Comparison of ENCODE assay signal across 9 cellular contexts in the genomic region with DNA sequence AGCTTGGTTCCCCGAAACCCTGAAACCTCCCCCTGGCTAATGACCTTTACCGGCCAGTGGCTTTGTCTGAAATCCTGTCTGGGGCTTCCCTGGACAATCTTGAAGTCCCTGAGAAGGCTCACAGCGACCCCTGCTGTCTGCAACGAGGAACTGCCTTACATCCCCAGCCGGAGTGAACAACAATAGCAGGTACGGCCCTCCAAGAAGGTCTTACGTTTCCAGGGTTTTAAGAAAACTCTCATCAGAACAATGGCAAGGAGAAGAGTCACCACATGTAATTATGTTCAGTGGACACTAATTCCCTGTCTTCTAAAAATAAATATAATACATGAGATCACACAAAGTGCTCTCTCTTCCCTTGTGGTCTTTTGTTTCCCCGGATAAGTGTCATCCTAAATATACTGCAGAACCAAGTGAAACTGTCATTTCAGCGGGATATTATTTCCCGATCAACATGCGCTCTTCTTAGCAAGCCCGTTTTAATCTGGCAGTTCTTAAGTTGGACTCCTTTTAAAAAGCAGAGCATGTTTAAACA. TPM values are rescaled to one million over a fixed set of nuclear protein-coding genes. Genes with fewer than 3 reads are reported as not detected.
DNase-seq lines count a peak whose midpoint lies in the region; ATAC-seq, FAIRE-seq and TF ChIP-seq lines count a peak whose summit lies in the region.
"Had no signal": no experiment of that assay in that cellular context is flagged by ENCODE, and none has a peak within 500 bp of the region (broad histone marks: within the 10 kb centered on the region; RNA-seq: fewer than 3 reads in every experiment).

No MANE protein-coding gene starts in this region.

- no peak overlapping the region for H3K27ac ChIP-seq in gastroesophageal sphincter

- peaks cover 0 to 94% of the 10 kb centered on the region in 2 donors for H3K36me3 ChIP-seq in gastroesophageal sphincter

- 35 to 72% methylated on average over 6 to 10 of the region's 12 CpGs for WGBS in gastroesophageal sphincter (ENCODE audit: low coverage in 1 of 2), 2 donors

- TF ChIP-seq CTCF in gastroesophageal sphincter (IDR thresholded peaks at IDR 0.05), result peak in 3 of 4 experiments; percentile 52 to 87 (median 74)
- peak; percentile 94 for TF ChIP-seq CTCF in osteocyte (IDR thresholded peaks at IDR 0.05)

- H3K9me3 Mint-ChIP-seq in osteocyte (ENCODE audit: unreplicated experiment), result no peaks in the 10 kb centered on the region

- H3K4me1 Mint-ChIP-seq in osteocyte (ENCODE audit: unreplicated experiment), result no peaks in the 10 kb centered on the region

- no peaks in the 10 kb centered on the region for H3K9me3 ChIP-seq in gastroesophageal sphincter

- no peak for FAIRE-seq in urothelium cell line (lab: Jason Lieb, UNC)
- FAIRE-seq: colon had no signal

- ATAC-seq in gastroesophageal sphincter (peak; percentile 46), GM18498 (IDR thresholded peaks at IDR 0.05; ENCODE audit: unreplicated experiment) (no peak)

- no peak for TF ChIP-seq EP300 in gastroesophageal sphincter (IDR thresholded peaks at IDR 0.05)

- peaks cover 15% of the 10 kb centered on the region for H3K36me3 Mint-ChIP-seq in osteocyte (ENCODE audit: unreplicated experiment)

- TF ChIP-seq POLR2A in gastroesophageal sphincter (IDR thresholded peaks at IDR 0.05), result no peak

- DNase-seq in GM03348 (ENCODE audit: low spot score), result peak; percentile 83
- peak; percentile 12 for DNase-seq in KG1 (lab: John Stamatoyannopoulos, UW)
- DNase-seq in RKO (ENCODE audit: low spot score), result peak; percentile 58
- DNase-seq in activated effector memory CD4-positive, alpha-beta T cell treated with Interleukin-2 at 50 U/mL for 16 hours, result peak; percentile 9
- DNase-seq in osteocyte (ENCODE audit: extremely low spot score, unreplicated experiment), result peak; percentile 88
- DNase-seq in urothelium cell line (ENCODE audit: low spot score), result peak; percentile 71

- H3K27me3 Mint-ChIP-seq in osteocyte (ENCODE audit: unreplicated experiment), result no peaks in the 10 kb centered on the region

- no peak overlapping the region for H3K27ac Mint-ChIP-seq in osteocyte (ENCODE audit: unreplicated experiment)

- no peak overlapping the region for H3K4me3 Mint-ChIP-seq in osteocyte (ENCODE audit: unreplicated experiment)

- no peaks in the 10 kb centered on the region for H3K27me3 ChIP-seq in gastroesophageal sphincter

- no peaks in the 10 kb centered on the region for H3K4me1 ChIP-seq in gastroesophageal sphincter

- no peak overlapping the region for H3K4me3 ChIP-seq in gastroesophageal sphincter

RNA-seq across cellular contexts. Expression of a gene that starts 53.3 kb away (rescaled TPM):
- 10 to 100 TPM; 24.5 to 45.3 (median 33.9) TPM for total RNA-seq in gastroesophageal sphincter
- 31.1 and 33.6 TPM in 2 replicates for total RNA-seq in osteocyte

Comparison
In these comparisons a context has a peak if more than half of its experiments do, and no peak if none do; other contexts are left out.
1. DNase-seq: peak in every context shown above with its lines; median percentile 88 in osteocyte; 83 in GM03348; 71 in urothelium cell line; 58 in RKO; 12 in KG1; 9 in activated effector memory CD4-positive, alpha-beta T cell treated with Interleukin-2 at 50 U/mL for 16 hours.